8 cellular contexts compared by ENCODE assay signal in genomic region chr20:38165089-38165965, GRCh38. TPM values are rescaled to one million over a fixed set of nuclear protein-coding genes. Genes with fewer than 3 reads are reported as not detected.
A peak's percentile ranks its signal among the peaks of the same experiment; 100 is the strongest.
DNase-seq lines count a peak whose midpoint lies in the region; ATAC-seq, FAIRE-seq and TF ChIP-seq lines count a peak whose summit lies in the region.

TSS of gene TGM2 (minus strand) at chr20:38165270. CDS start at chr20:38165198, 72 bp downstream.

- FAIRE-seq in pancreas (lab: Jason Lieb, UNC), result no peak

- H3K27ac ChIP-seq in Panc1 (ENCODE audit: low read length), result peak within 1 kb of the TSS; percentile 48; the same call in 1 of the 2 replicates
- H3K27ac ChIP-seq in pancreas, result no peak within 1 kb of the TSS

- H3K4me1 ChIP-seq in Panc1 (ENCODE audit: control insufficient read depth, insufficient read depth, low read length) (peaks cover 14% of the 10 kb centered on the region), pancreas (no peaks in the 10 kb centered on the region)

- in situ Hi-C loops in Panc1 (cut with HindIII; ENCODE audit: low pct_unique_long_range_greater_than_20kb, low sequenced_read_pairs), result no loop called here

- peak; percentile 41 for DNase-seq in activated naive CD4-positive, alpha-beta T cell treated with Interleukin-2 at 50 U/mL for 16 hours
- no peak for DNase-seq in activated naive CD4-positive, alpha-beta T cell (lab: John Stamatoyannopoulos, UW)
- DNase-seq in Panc1 (ENCODE audit: low read depth, low spot score), result peak; percentile 52
- peak; percentile 28 for DNase-seq in activated gamma-delta T cell treated with Interleukin-2 at 50 U/mL for 16 hours
- peak; percentile 90 for DNase-seq in glomerular visceral epithelial cell (ENCODE audit: extremely low spot score)
- DNase-seq in pancreas, result peak; percentile 70 to 94 (median 82)

- BruUV-seq in Panc1 (replicated peaks; lab: Mats Ljungman, UMichigan), result no TSS peak

- H3K9me3 ChIP-seq in Panc1 (ENCODE audit: control insufficient read depth, insufficient read depth, low read depth, low read length), result no peaks in the 10 kb centered on the region
- no peaks in the 10 kb centered on the region for H3K9me3 ChIP-seq in pancreas

- intact Hi-C loops in Panc1 (cut with micrococcal nuclease; ENCODE audit: unreplicated experiment), result loop anchor here (5.0 kb wide), 1 partner anchor 93 kb away; no protein-coding TSS in a partner anchor
- intact Hi-C loops in pancreas (cut with DNase I), result loop anchor here in 1 of 3 donors (5.0 kb wide), 1 partner anchor 93 kb away; no protein-coding TSS in a partner anchor

- TF ChIP-seq CTCF in Panc1 (IDR thresholded peaks at IDR 0.05) (peak; percentile 96), pancreas (IDR thresholded peaks at IDR 0.05) (peak; percentile 54 to 85 (median 84))

- WGBS in pancreas, 2 donors, result 8 to 9% methylated on average over 37 to 46 of the region's 46 CpGs

- POLR2A ChIA-PET in Panc1 (lab: Charles Lee), result no interaction called here

- H3K4me3 ChIP-seq in Panc1 (ENCODE audit: low read depth in 2 of 2, low read length in 2 of 2), result peak within 1 kb of the TSS; percentile 48 to 78
- H3K4me3 ChIP-seq in pancreas, result peak within 1 kb of the TSS in 3 of 4 donors; percentile 16 to 51 (median 20)

- ATAC-seq in HG03354 (IDR thresholded peaks at IDR 0.05; ENCODE audit: poor library complexity, severe bottlenecking, unreplicated experiment), result peak; percentile 86
- ATAC-seq in Panc1, result peak; percentile 94
- peak; percentile 94 to 98 (median 96) for ATAC-seq in pancreas
- no peak for ATAC-seq in GM19328 (IDR thresholded peaks at IDR 0.05; ENCODE audit: unreplicated experiment)

- H3K27me3 ChIP-seq in Panc1 (ENCODE audit: control insufficient read depth, insufficient read depth, low read length) (no peaks in the 10 kb centered on the region), pancreas (no peaks in the 10 kb centered on the region)

- CTCF ChIA-PET in Panc1 (lab: Charles Lee), result interaction anchor here (1.9 kb wide), 1 partner anchor 92 kb away, joined by 7 read pairs; no protein-coding TSS in a partner anchor

- no peaks in the 10 kb centered on the region for H3K36me3 ChIP-seq in Panc1 (ENCODE audit: control insufficient read depth, insufficient read depth, low read length)
- no peaks in the 10 kb centered on the region for H3K36me3 ChIP-seq in pancreas

RNA-seq across cellular contexts. Expression of gene TGM2, which starts in this region (rescaled TPM):
- total RNA-seq in Panc1 (2021; ENCODE audit: unreplicated experiment) (113 TPM), pancreas (10 to 100 TPM in 3 of 6 donors, 1 to 10 TPM in 3; 3.7 to 92.6 (median 10.6) TPM)
- 205 TPM for polyA plus RNA-seq in Panc1 (2012; ENCODE audit: insufficient read length)
- 10 to 100 TPM in 1 of 2 donors, 1 to 10 TPM in 1; 9.2 to 12.9 TPM for polyA plus RNA-seq in pancreas

Comparison
In these comparisons a context has a peak if more than half of its experiments do, and no peak if none do; other contexts are left out.
1. DNase-seq: peak in activated naive CD4-positive, alpha-beta T cell treated with Interleukin-2 at 50 U/mL for 16 hours (single experiment), Panc1 (single experiment), activated gamma-delta T cell treated with Interleukin-2 at 50 U/mL for 16 hours (single experiment), glomerular visceral epithelial cell (single experiment) and pancreas (6 of 6); none in activated naive CD4-positive, alpha-beta T cell (0 of 4).